9 cellular contexts compared by ENCODE assay signal in genomic region chr2:197011777-197012641, GRCh38.
A peak's percentile ranks its signal among the peaks of the same experiment; 100 is the strongest.
DNase-seq lines count a peak whose midpoint lies in the region; ATAC-seq and TF ChIP-seq lines count a peak whose summit lies in the region.
"Had no signal": no experiment of that assay in that cellular context is flagged by ENCODE, and none has a peak within 500 bp of the region (broad histone marks: within the 10 kb centered on the region; RNA-seq: fewer than 3 reads in every experiment).

No MANE protein-coding gene starts in this region.

- H3K36me3 Mint-ChIP-seq in nephron (ENCODE audit: low read depth) = no peaks in the 10 kb centered on the region

- no peak for TF ChIP-seq POLR2A in esophagus squamous epithelium (IDR thresholded peaks at IDR 0.05)

- no peaks in the 10 kb centered on the region for H3K9me3 Mint-ChIP-seq in nephron

- no peaks in the 10 kb centered on the region for H3K9me3 ChIP-seq in esophagus squamous epithelium

- H3K27me3 ChIP-seq in esophagus squamous epithelium = no peaks in the 10 kb centered on the region

- peak overlapping the region in 2 of 3 experiments; percentile 14 to 15 for H3K27ac Mint-ChIP-seq in nephron

- no peak overlapping the region for H3K27ac ChIP-seq in esophagus squamous epithelium
- H3K27ac ChIP-seq: epithelial cell of prostate had no signal

- no peaks in the 10 kb centered on the region for H3K4me1 ChIP-seq in esophagus squamous epithelium

- peak; percentile 71 for TF ChIP-seq CTCF in WI38 (IDR thresholded peaks at IDR 0.05; ENCODE audit: low read depth, low read length)
- TF ChIP-seq CTCF in esophagus squamous epithelium (IDR thresholded peaks at IDR 0.05) = peak; percentile 45 to 68 (median 58)
- TF ChIP-seq CTCF in nephron (IDR thresholded peaks at IDR 0.05; ENCODE audit: unreplicated experiment in 3 of 3) = peak; percentile 83 to 91 (median 86)

- no peak overlapping the region for H3K4me3 Mint-ChIP-seq in nephron

- H3K27me3 Mint-ChIP-seq in nephron (ENCODE audit: low read depth) = no peaks in the 10 kb centered on the region

- peaks cover 0 to 15% (median 0%) of the 10 kb centered on the region in 3 donors for H3K36me3 ChIP-seq in esophagus squamous epithelium

- intact Hi-C loops in esophagus squamous epithelium (cut with DNase I) = no loop called here

- WGBS in esophagus squamous epithelium, 2 donors = 27 to 46% methylated on average over 5 of the region's 5 CpGs

- no peak for ATAC-seq in HG03520 (IDR thresholded peaks at IDR 0.05; ENCODE audit: unreplicated experiment)

- peaks cover 4% of the 10 kb centered on the region for H3K4me1 Mint-ChIP-seq in nephron

- DNase-seq in NCI-H2107 treated with DMSO at 0.1 percent for 48 hours (lab: John Stamatoyannopoulos, UW; ENCODE audit: unreplicated experiment) = peak; percentile 34
- no peak for DNase-seq in NCI-H2107 (lab: John Stamatoyannopoulos, UW)
- DNase-seq in HCEC 1CT = peak; percentile 58
- DNase-seq in NCI-H2081 treated with DMSO at 0.1 percent for 48 hours (lab: John Stamatoyannopoulos, UW) = peak; percentile 45
- DNase-seq in esophagus squamous epithelium (lab: John Stamatoyannopoulos, UW) = no peak

- H3K4me3 ChIP-seq in WI38 (ENCODE audit: low read depth, low read length) = no peak overlapping the region
- H3K4me3 ChIP-seq in esophagus squamous epithelium = no peak overlapping the region

Comparison
In these comparisons a context has a peak if more than half of its experiments do, and no peak if none do; other contexts are left out.
1. DNase-seq: peak in NCI-H2107 treated with DMSO at 0.1 percent for 48 hours (single experiment), HCEC 1CT (single experiment) and NCI-H2081 treated with DMSO at 0.1 percent for 48 hours (single experiment); none in NCI-H2107 (single experiment) and esophagus squamous epithelium (single experiment).
2. Peak in every context shown above with its lines, with median percentiles within 50 percentile points of each other: CTCF ChIP-seq.